ENCODE assay signal across 15 cellular contexts in the genomic region with DNA sequence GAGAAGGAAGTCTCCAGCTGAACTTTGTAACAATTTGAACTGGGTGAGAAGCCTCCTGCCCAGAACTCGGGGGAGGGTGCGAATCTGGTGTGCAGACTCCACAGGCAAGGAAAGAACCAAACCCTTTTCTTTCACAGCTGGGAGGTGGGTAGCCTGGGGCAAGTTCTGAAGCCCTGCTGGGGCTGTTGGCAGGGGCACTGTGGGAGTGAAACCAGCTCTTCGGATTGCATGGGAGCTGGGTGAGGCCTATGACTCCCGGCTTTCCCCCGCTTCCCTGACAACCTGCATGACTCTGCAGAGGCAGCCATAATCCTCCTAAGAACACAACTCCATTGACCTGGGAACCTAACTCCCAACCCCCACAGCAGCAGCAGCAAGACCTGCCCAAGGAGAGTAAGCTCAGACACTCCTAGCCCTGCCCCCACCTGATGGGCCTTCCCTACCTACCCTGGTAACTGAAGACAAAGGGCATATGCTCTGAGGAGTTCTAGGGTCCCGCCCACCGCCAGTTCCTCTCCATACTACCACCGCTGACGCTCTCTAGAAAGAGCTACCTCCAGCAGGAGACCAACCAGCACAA. TPM values are rescaled to one million over a fixed set of nuclear protein-coding genes. Genes with fewer than 3 reads are reported as not detected.
DNase-seq lines count a peak whose midpoint lies in the region; ATAC-seq and TF ChIP-seq lines count a peak whose summit lies in the region.
"Had no signal": no experiment of that assay in that cellular context is flagged by ENCODE, and none has a peak within 500 bp of the region (broad histone marks: within the 10 kb centered on the region; RNA-seq: fewer than 3 reads in every experiment).

No MANE protein-coding gene starts in this region.

- no peak overlapping the region for H3K14ac ChIP-seq in neuronal stem cell (ENCODE audit: low read length)

- H3K36me3 ChIP-seq in HEK293 (ENCODE audit: control insufficient read depth in 2 of 2, insufficient read depth in 1 of 2, low read length in 2 of 2) (no peaks in the 10 kb centered on the region), SK-N-MC (ENCODE audit: insufficient read depth, low read length) (no peaks in the 10 kb centered on the region), neuronal stem cell (replicated peaks in 1 of 2; ENCODE audit: control insufficient read depth in 2 of 2, insufficient read depth in 2 of 2, low read length in 2 of 2) (no peaks in the 10 kb centered on the region)
- H3K36me3 ChIP-seq: HAP-1 had no signal

- peak; percentile 16 for ATAC-seq in foreskin keratinocyte
- ATAC-seq in T-cell (replicated peaks in 1 of 4): no peak
- ATAC-seq in GM19351 (IDR thresholded peaks at IDR 0.05; ENCODE audit: unreplicated experiment): no peak

- H3K4me1 Mint-ChIP-seq in T-cell: no peaks in the 10 kb centered on the region

- H3K27me3 Mint-ChIP-seq in T-cell: no peaks in the 10 kb centered on the region

- DNase-seq in SK-N-MC (ENCODE audit: low read depth, low spot score) (no peak), foreskin keratinocyte (no peak), neuronal stem cell (ENCODE audit: low spot score) (no peak), foreskin melanocyte (no peak), T-cell (no peak)
- DNase-seq: GF-D8, NCI-H1105 treated with DMSO at 0.1 percent for 48 hours, NCI-H1694 treated with DMSO at 0.1 percent for 48 hours, NCI-H2107, NCI-H446, NCI-H748 treated with DMSO at 0.1 percent for 48 hours had no signal

- H2BK12ac ChIP-seq in neuronal stem cell (ENCODE audit: low read length): peak overlapping the region; percentile 24

- no CpG with 5 or more reads among the region's 9 CpGs for WGBS in neuronal stem cell (ENCODE audit: extremely low coverage in 2 of 2, insufficient read length in 2 of 2, insufficient replicate concordance in 1 of 2), 2 donors

- no peak overlapping the region for H2BK5ac ChIP-seq in neuronal stem cell (ENCODE audit: low read length)

- no peaks in the 10 kb centered on the region for H3K9me3 Mint-ChIP-seq in T-cell

- H3K36me3 Mint-ChIP-seq in T-cell: peaks cover 19% of the 10 kb centered on the region

- H3K4me3 Mint-ChIP-seq in T-cell: no peak overlapping the region

- no peak overlapping the region for H3K27ac Mint-ChIP-seq in T-cell

- no peak overlapping the region for H3K18ac ChIP-seq in neuronal stem cell (ENCODE audit: low read length)

- H3K4me2 ChIP-seq in neuronal stem cell (ENCODE audit: insufficient read depth, low read length, poor library complexity, severe bottlenecking): no peak overlapping the region

- H2AK5ac ChIP-seq in neuronal stem cell (ENCODE audit: low read depth, low read length): no peak overlapping the region

- POLR2A ChIA-PET in HEK293 (lab: Yijun Ruan, JAX) (no interaction called here), T-cell (lab: Charles Lee) (interaction anchor here in 1 of 2 donors (0.6 kb wide), 1 partner anchor 25 kb away, joined by 10 read pairs; no protein-coding TSS in a partner anchor)

- no peak overlapping the region for H3K23ac ChIP-seq in neuronal stem cell (ENCODE audit: low read depth, low read length, poor library complexity)

- CTCF ChIA-PET in HEK293 (lab: Yijun Ruan, JAX) (interaction anchor here (0.5 to 4.2 kb wide), 26 partner anchors 9 to 858 kb away, joined by 3 to 130 read pairs (median 5); partner anchors contain the start of gene FNDC1), T-cell (lab: Charles Lee) (interaction anchor here (1.0 to 2.3 kb wide), 9 partner anchors 9 to 647 kb away, joined by 3 to 10 read pairs (median 4); no protein-coding TSS in a partner anchor)

- H4K91ac ChIP-seq in neuronal stem cell (ENCODE audit: low read depth, low read length, poor library complexity): no peak overlapping the region

- no peak overlapping the region for H2AFZ ChIP-seq in neuronal stem cell (ENCODE audit: low read length)

- no peaks in the 10 kb centered on the region for H3K79me1 ChIP-seq in neuronal stem cell (ENCODE audit: low read depth, low read length)

- H3K4me3 ChIP-seq in HEK293 (ENCODE audit: low read depth, low read length) (no peak overlapping the region), SK-N-MC (peak overlapping the region; percentile 22; the same call in 1 of the 2 replicates), neuronal stem cell (ENCODE audit: low read length in 2 of 2) (no peak overlapping the region)
- H3K4me3 ChIP-seq: HAP-1 had no signal

- no peak overlapping the region for H2BK120ac ChIP-seq in neuronal stem cell (ENCODE audit: low read depth, low read length)

- H2BK15ac ChIP-seq in neuronal stem cell (ENCODE audit: low read length): no peak overlapping the region

- H3K4me1 ChIP-seq in HEK293 (ENCODE audit: control insufficient read depth, insufficient read depth, low read length): no peaks in the 10 kb centered on the region
- H3K4me1 ChIP-seq in foreskin keratinocyte: no peaks in the 10 kb centered on the region
- peaks cover 0 to 4% of the 10 kb centered on the region in 2 donors for H3K4me1 ChIP-seq in neuronal stem cell (ENCODE audit: control insufficient read depth in 2 of 2, insufficient read depth in 1 of 2, low read depth in 1 of 2, low read length in 2 of 2)
- H3K4me1 ChIP-seq: HAP-1 had no signal

- TF ChIP-seq CTCF in HEK293 (tag by site-specific recombination; IDR thresholded peaks at IDR 0.05) (no peak), foreskin keratinocyte (conservative IDR thresholded peaks at IDR 0.05) (no peak)

- H3K27me3 ChIP-seq in foreskin keratinocyte: no peaks in the 10 kb centered on the region
- no peaks in the 10 kb centered on the region for H3K27me3 ChIP-seq in neuronal stem cell (ENCODE audit: control insufficient read depth in 3 of 3, insufficient read depth in 3 of 3, low read depth in 1 of 3, low read length in 3 of 3)

- H3K27ac ChIP-seq in HEK293 (ENCODE audit: extremely low read depth, low read depth, low read length) (no peak overlapping the region), SK-N-MC (peak overlapping the region; percentile 48; the same call in 1 of the 2 replicates), foreskin keratinocyte (no peak overlapping the region), neuronal stem cell (replicated peaks; ENCODE audit: low read length) (no peak overlapping the region)
- H3K27ac ChIP-seq: C4-2B had no signal

- H3K9me3 ChIP-seq in HEK293 (ENCODE audit: control insufficient read depth, insufficient read depth, low read depth, low read length) (no peaks in the 10 kb centered on the region), SK-N-MC (ENCODE audit: low read depth, low read length) (no peaks in the 10 kb centered on the region), neuronal stem cell (replicated peaks in 1 of 2; ENCODE audit: control insufficient read depth in 2 of 2, insufficient read depth in 1 of 2, low read depth in 1 of 2, low read length in 2 of 2) (no peaks in the 10 kb centered on the region)
- H3K9me3 ChIP-seq: HAP-1 had no signal

- no peak overlapping the region for H4K8ac ChIP-seq in neuronal stem cell (ENCODE audit: low read depth, low read length)

- no peak overlapping the region for H3K4ac ChIP-seq in neuronal stem cell (ENCODE audit: low read length)

- H3K9ac ChIP-seq in SK-N-MC (ENCODE audit: insufficient read length): no peak overlapping the region
- H3K9ac ChIP-seq in neuronal stem cell (ENCODE audit: low read depth, low read length, poor library complexity): peak overlapping the region; percentile 32

TF ChIP-seq in HEK293, 187 proteins besides CTCF, POLR2A, EP300 and RAD21:
- TF ChIP-seq ZIC2 (tag by site-specific recombination; IDR thresholded peaks at IDR 0.05) (peak; percentile 17; the same call in 1 of the 2 replicates), ZNF626 (tag by site-specific recombination; IDR thresholded peaks at IDR 0.05) (no peak)

RNA-seq across cellular contexts. Expression of gene SOD2, which starts 37.5 kb away (rescaled TPM):
- total RNA-seq in foreskin keratinocyte (55.9 and 62.0 TPM in 2 replicates), T-cell (100 to 1,000 TPM in 3 of 5 donors, 10 to 100 TPM in 2; 81.2 to 143 (median 112) TPM)
- 26.1 and 27.0 TPM in 2 replicates for polyA plus RNA-seq in foreskin keratinocyte
- polyA plus RNA-seq in neuronal stem cell (2013, experiment 1 of 2): 45.5 TPM
- 42.6 TPM for polyA plus RNA-seq in neuronal stem cell (2013, experiment 2 of 2)
